ENCODE assay signal across 9 cellular contexts in the genomic region with DNA sequence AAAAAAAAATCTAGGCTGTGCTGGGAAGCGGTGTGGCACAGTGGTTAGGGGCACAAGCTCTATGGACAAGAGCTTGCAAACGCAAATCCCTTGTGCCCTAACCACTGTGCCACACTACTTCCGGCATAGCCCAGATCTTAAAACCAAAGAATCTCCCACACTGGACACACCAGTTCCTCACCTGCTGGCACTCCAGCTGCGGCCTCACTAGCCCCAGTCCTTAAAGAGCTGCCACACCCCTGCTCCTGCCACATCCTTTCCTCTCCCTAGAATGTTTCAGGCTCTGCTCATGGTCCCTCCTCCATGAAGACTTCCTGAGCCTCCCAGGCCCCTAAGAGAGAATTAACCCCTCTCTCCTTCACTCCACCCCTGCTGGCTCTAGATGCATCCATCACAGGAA.
"Had no signal": no experiment of that assay in that cellular context is flagged by ENCODE, and none has a peak within 500 bp of the region (broad histone marks: within the 10 kb centered on the region; RNA-seq: fewer than 3 reads in every experiment).

No MANE protein-coding gene starts in this region.

- H3K27ac ChIP-seq: GM23248 had no signal

- H3K4me3 ChIP-seq: GM23248, GM23338, HAP-1 had no signal

- H3K4me1 Mint-ChIP-seq: GM23338 had no signal

- DNase-seq: GM23248, GOT3, H7, H9, HCEC 1CT, HFFc6 had no signal

- H3K4me1 ChIP-seq: HAP-1 had no signal

- H3K27ac Mint-ChIP-seq: GM23338, H9, HFFc6 had no signal

- H3K4me3 Mint-ChIP-seq: GM23338, H9, HFFc6 had no signal

- ATAC-seq: GM23338, HCT116 had no signal

- H3K9me3 Mint-ChIP-seq: H9, HFFc6 had no signal

- H3K9me3 ChIP-seq: HAP-1 had no signal

- H3K36me3 ChIP-seq: HAP-1 had no signal
